ENCODE assay signal across 1 cellular context in genomic region chr4:183350317-183351071, GRCh38.
TF ChIP-seq lines count a peak whose summit lies in the region.

No MANE protein-coding gene starts in this region.

TF ChIP-seq in WTC11, 78 proteins besides CTCF, POLR2A, EP300 and RAD21 (continued from another document):
- TF ChIP-seq ZNF512 (CRISPR knock-in tag; IDR thresholded peaks at IDR 0.05; ENCODE audit: borderline replicate concordance) (no peak), STAT6 (CRISPR knock-in tag; conservative IDR thresholded peaks at IDR 0.05; ENCODE audit: low read depth) (no peak), TP53 (CRISPR knock-in tag; IDR thresholded peaks at IDR 0.05) (no peak), ARID4B (CRISPR knock-in tag; IDR thresholded peaks at IDR 0.05; ENCODE audit: borderline replicate concordance) (no peak), JAZF1 (CRISPR knock-in tag; IDR thresholded peaks at IDR 0.05) (no peak)
